In genomic region chr14:36070056-36071043, GRCh38 we compare ENCODE assay signal across 8 cellular contexts.
A peak's percentile ranks its signal among the peaks of the same experiment; 100 is the strongest.
DNase-seq lines count a peak whose midpoint lies in the region; ATAC-seq and TF ChIP-seq lines count a peak whose summit lies in the region.

No MANE protein-coding gene starts in this region.

- H3K79me2 ChIP-seq in Loucy (ENCODE audit: insufficient read depth, low read length), result no peaks in the 10 kb centered on the region

- H3K9me2 ChIP-seq in Loucy (replicated peaks; ENCODE audit: low read depth, low read length), result no peaks in the 10 kb centered on the region

- no peak overlapping the region for H3K27ac Mint-ChIP-seq in naive thymus-derived CD8-positive, alpha-beta T cell

- H3K27ac ChIP-seq in layer of hippocampus (ENCODE audit: low read depth, low read length) (peak overlapping the region; percentile 43), stomach (no peak overlapping the region)

- in situ Hi-C loops in T47D (cut with HindIII; ENCODE audit: low pct_unique_long_range_greater_than_20kb, low sequenced_read_pairs), result no loop called here

- no peak for TF ChIP-seq POLR2A in stomach (IDR thresholded peaks at IDR 0.05)

- intact Hi-C loops in stomach (cut with DNase I; ENCODE audit: low total_unique reads), result no loop called here

- H3K9me3 ChIP-seq in Loucy (ENCODE audit: insufficient read depth, low read depth, low read length), result no peaks in the 10 kb centered on the region
- H3K9me3 ChIP-seq in stomach, result no peaks in the 10 kb centered on the region

- H3K4me3 Mint-ChIP-seq in naive thymus-derived CD8-positive, alpha-beta T cell, result no peak overlapping the region

- H3K4me1 Mint-ChIP-seq in naive thymus-derived CD8-positive, alpha-beta T cell, result peaks cover 0 to 8% (median 3%) of the 10 kb centered on the region in 4 donors

- peak overlapping the region; percentile 45 for H3K4me3 ChIP-seq in Loucy (ENCODE audit: low read length, poor library complexity, severe bottlenecking)
- H3K4me3 ChIP-seq in stomach, result no peak overlapping the region

- H3K27me3 ChIP-seq in Loucy (ENCODE audit: insufficient read depth, low read length, poor library complexity, severe bottlenecking) (no peaks in the 10 kb centered on the region), layer of hippocampus (ENCODE audit: control insufficient read depth, insufficient read depth, low read length) (no peaks in the 10 kb centered on the region), stomach (peaks cover 0 to 14% (median 0%) of the 10 kb centered on the region in 3 donors)

- H3K36me3 ChIP-seq in Loucy (ENCODE audit: insufficient read depth, low read length) (no peaks in the 10 kb centered on the region), stomach (no peaks in the 10 kb centered on the region)

- H4K20me1 ChIP-seq in Loucy (ENCODE audit: insufficient read depth, low read length, poor library complexity, severe bottlenecking), result no peaks in the 10 kb centered on the region

- 25 to 34% (median 29%) methylated on average over 12 of the region's 12 CpGs for WGBS in stomach, 5 donors

- peak; percentile 87 for TF ChIP-seq CTCF in Loucy (conservative IDR thresholded peaks at IDR 0.05; ENCODE audit: low read length)
- peak in 5 of 7 experiments; percentile 24 to 64 (median 52) for TF ChIP-seq CTCF in stomach (IDR thresholded peaks at IDR 0.05)

- H3F3A ChIP-seq in Loucy (ENCODE audit: low read depth), result no peaks in the 10 kb centered on the region

- peak overlapping the region; percentile 53 for H3K4me2 ChIP-seq in Loucy (ENCODE audit: low read depth, low read length, poor library complexity, severe bottlenecking)

- H3K9ac ChIP-seq in Loucy (ENCODE audit: low read depth, low read length, poor library complexity, severe bottlenecking), result no peak overlapping the region

- H3K9me3 Mint-ChIP-seq in naive thymus-derived CD8-positive, alpha-beta T cell, result no peaks in the 10 kb centered on the region

- no peak for TF ChIP-seq EP300 in stomach (IDR thresholded peaks at IDR 0.05)

- H3K4me1 ChIP-seq in Loucy (ENCODE audit: insufficient read depth, low read length, poor library complexity, severe bottlenecking), result peaks cover 5% of the 10 kb centered on the region
- peaks cover 0 to 16% (median 6%) of the 10 kb centered on the region in 4 donors for H3K4me1 ChIP-seq in stomach

- POLR2A ChIA-PET in naive thymus-derived CD8-positive, alpha-beta T cell (lab: Charles Lee), result no interaction called here

- H2AFZ ChIP-seq in Loucy (ENCODE audit: low read length), result peak overlapping the region; percentile 76

- H3K36me3 Mint-ChIP-seq in naive thymus-derived CD8-positive, alpha-beta T cell, result no peaks in the 10 kb centered on the region

- peak; percentile 59 for ATAC-seq in GM21576 (IDR thresholded peaks at IDR 0.05; ENCODE audit: unreplicated experiment)
- ATAC-seq in naive thymus-derived CD8-positive, alpha-beta T cell, result no peak

- peaks cover 6 to 40% (median 22%) of the 10 kb centered on the region in 5 donors for H3K27me3 Mint-ChIP-seq in naive thymus-derived CD8-positive, alpha-beta T cell

- DNase-seq in DMS79 treated with DMSO at 0.1 percent for 48 hours (lab: John Stamatoyannopoulos, UW), result peak; percentile 98
- DNase-seq in RKO (ENCODE audit: low spot score), result peak; percentile 67
- DNase-seq in T47D (ENCODE audit: low read depth in 1 of 2, low spot score in 1 of 2), result peak; percentile 55 to 89
- DNase-seq in stomach, result peak; percentile 75
- no peak for DNase-seq in naive thymus-derived CD8-positive, alpha-beta T cell

Comparison
In these comparisons a context has a peak if more than half of its experiments do, and no peak if none do; other contexts are left out.
1. DNase-seq: peak in DMS79 treated with DMSO at 0.1 percent for 48 hours (single experiment), RKO (single experiment), T47D (2 of 2) and stomach (single experiment); none in naive thymus-derived CD8-positive, alpha-beta T cell (0 of 10).